In genomic region chr5:125214080-125214479, GRCh38 we compare ENCODE assay signal across 17 cellular contexts.
DNase-seq lines count a peak whose midpoint lies in the region; ATAC-seq, FAIRE-seq and TF ChIP-seq lines count a peak whose summit lies in the region.
"Had no signal": no experiment of that assay in that cellular context is flagged by ENCODE, and none has a peak within 500 bp of the region (broad histone marks: within the 10 kb centered on the region; RNA-seq: fewer than 3 reads in every experiment).

No MANE protein-coding gene starts in this region.

- ATAC-seq in GM19372 (IDR thresholded peaks at IDR 0.05; ENCODE audit: low read depth, unreplicated experiment) (peak; percentile 92), HG02610 (IDR thresholded peaks at IDR 0.05; ENCODE audit: unreplicated experiment) (peak; percentile 90), HG03280 (IDR thresholded peaks at IDR 0.05; ENCODE audit: unreplicated experiment) (peak; percentile 76)
- ATAC-seq: activated CD4-positive, alpha-beta T cell treated with anti-CD3 and anti-CD28 coated beads for 36 hours; naive thymus-derived CD4-positive, alpha-beta T cell had no signal

- TF ChIP-seq POLR2A in GM12892 (IDR thresholded peaks at IDR 0.05; ENCODE audit: low read depth, low read length), result no peak

- DNase-seq in GM12892 (ENCODE audit: insufficient read length) (no peak), ecto neural progenitor cell (ENCODE audit: low spot score) (no peak), AML-193 (lab: John Stamatoyannopoulos, UW) (no peak), DMS114 treated with DMSO at 0.1 percent for 48 hours (lab: John Stamatoyannopoulos, UW; ENCODE audit: unreplicated experiment) (no peak), SHP77 (lab: John Stamatoyannopoulos, UW) (no peak)
- DNase-seq: activated CD4-positive, alpha-beta T cell treated with anti-CD3 and anti-CD28 coated beads for 36 hours; hippocampal formation; KG1; left ventricle myocardium inferior; naive thymus-derived CD4-positive, alpha-beta T cell; NCI-H1436; NCI-H524; T-helper 1 cell; thyroid gland had no signal

- peak; percentile 61 for FAIRE-seq in GM12892 (lab: Jason Lieb, UNC)
